8 cellular contexts compared by ENCODE assay signal in the genomic region with DNA sequence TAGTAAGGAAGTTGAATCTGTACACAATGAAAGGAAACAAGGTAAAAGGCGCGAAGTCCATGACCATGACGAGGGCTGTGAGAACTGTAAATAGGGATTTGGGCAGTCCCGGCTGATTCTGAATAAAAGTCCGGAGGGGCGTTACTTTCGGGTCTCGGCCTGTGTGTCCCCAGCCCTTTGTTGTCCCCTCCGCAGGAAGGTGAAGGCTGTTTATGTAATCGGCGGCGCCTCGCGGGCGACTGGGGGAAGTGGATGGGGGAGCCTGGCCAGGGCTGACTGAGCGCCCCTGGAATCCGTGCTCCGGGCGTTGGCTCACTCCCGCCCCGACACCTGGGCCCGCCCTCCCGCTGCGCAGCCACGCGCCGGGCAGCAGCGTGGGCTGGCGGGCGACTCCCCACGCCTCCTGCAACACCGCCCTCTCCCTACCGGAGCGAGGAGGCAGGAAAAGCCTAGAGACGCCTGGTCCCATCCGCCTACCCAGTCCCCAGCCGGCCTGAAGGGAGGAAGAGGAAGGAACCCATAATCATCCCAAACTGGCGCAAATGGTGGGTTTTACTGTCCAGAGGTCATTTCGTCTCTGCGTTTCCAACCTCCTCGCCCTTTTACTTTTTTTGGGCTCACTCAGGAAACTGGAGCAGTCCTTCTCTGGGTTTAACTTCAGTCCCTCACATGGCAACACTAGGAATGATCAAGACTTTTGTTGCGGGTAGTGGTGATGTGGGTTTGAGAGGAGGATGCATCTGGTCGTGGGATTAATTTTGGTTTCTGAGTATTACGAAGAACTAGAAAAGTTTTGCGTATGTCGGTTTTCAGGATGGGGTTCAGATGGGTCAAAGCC. TPM values are rescaled to one million over a fixed set of nuclear protein-coding genes. Genes with fewer than 3 reads are reported as not detected.
DNase-seq lines count a peak whose midpoint lies in the region; ATAC-seq and TF ChIP-seq lines count a peak whose summit lies in the region.

No MANE protein-coding gene starts in this region.

- no peak for ATAC-seq in HG02759 (IDR thresholded peaks at IDR 0.05; ENCODE audit: unreplicated experiment)
- no peak for ATAC-seq in HG03354 (IDR thresholded peaks at IDR 0.05; ENCODE audit: poor library complexity, severe bottlenecking, unreplicated experiment)

- no peak overlapping the region for H3K9ac ChIP-seq in parathyroid adenoma

- H2AFZ ChIP-seq in parathyroid adenoma = peak overlapping the region; percentile 45

- no peaks in the 10 kb centered on the region for H3K27me3 ChIP-seq in parathyroid adenoma (ENCODE audit: control insufficient read depth, insufficient read depth, low read length)

- no peak overlapping the region for H3K27ac ChIP-seq in parathyroid adenoma

- H3K4me1 ChIP-seq in parathyroid adenoma = peaks cover 8% of the 10 kb centered on the region

- no peaks in the 10 kb centered on the region for H3K79me2 ChIP-seq in parathyroid adenoma

- TF ChIP-seq CTCF in fibroblast of villous mesenchyme (IDR thresholded peaks at IDR 0.05; ENCODE audit: insufficient read depth, low read depth, low read length) (no peak), parathyroid adenoma (IDR thresholded peaks at IDR 0.05) (no peak)

- H3K36me3 ChIP-seq in parathyroid adenoma (ENCODE audit: control insufficient read depth, insufficient read depth, low read length) = no peaks in the 10 kb centered on the region

- no peaks in the 10 kb centered on the region for H3K9me3 ChIP-seq in parathyroid adenoma (ENCODE audit: control insufficient read depth, low read length)

- peak; percentile 61 for DNase-seq in activated CD8-positive, alpha-beta memory T cell treated with anti-CD3 and anti-CD28 coated beads for 24 hours
- DNase-seq in activated CD8-positive, alpha-beta memory T cell treated with anti-CD3 and anti-CD28 coated beads, Interleukin-2, amount 50 U/mL, for 48 hours = no peak
- peak; percentile 14 for DNase-seq in activated CD4-positive, alpha-beta T cell treated with anti-CD3 and anti-CD28 coated beads, Interleukin-2, amount 50 U/mL, for 1 hour
- DNase-seq in fibroblast of villous mesenchyme (ENCODE audit: low read depth) = no peak
- DNase-seq in AML-193 (lab: John Stamatoyannopoulos, UW) = no peak

- H3K4me3 ChIP-seq in fibroblast of villous mesenchyme (ENCODE audit: low read depth, low read length) (peak overlapping the region; percentile 31), parathyroid adenoma (ENCODE audit: low read depth, low read length) (peak overlapping the region; percentile 49)

- H3K4me2 ChIP-seq in parathyroid adenoma (ENCODE audit: low read length) = peak overlapping the region; percentile 94

RNA-seq across cellular contexts. Expression of gene TRIM31, which starts 12.1 kb away (rescaled TPM):
- not detected in 2 replicates for total RNA-seq in fibroblast of villous mesenchyme

RNA-seq across cellular contexts. Expression of gene RNF39, which starts 25.2 kb away (rescaled TPM):
- not detected in 2 replicates for total RNA-seq in fibroblast of villous mesenchyme

RNA-seq across cellular contexts. Expression of gene PPP1R11, which starts 33.8 kb away (rescaled TPM):
- 23.7 and 33.2 TPM in 2 replicates for total RNA-seq in fibroblast of villous mesenchyme

RNA-seq across cellular contexts. Expression of gene TRIM40, which starts 35.1 kb away (rescaled TPM):
- total RNA-seq in fibroblast of villous mesenchyme = not detected in 2 replicates

RNA-seq across cellular contexts. Expression of gene POLR1H, which starts 39.7 kb away (rescaled TPM):
- 20.0 and 20.3 TPM in 2 replicates for total RNA-seq in fibroblast of villous mesenchyme

Comparison
In these comparisons a context has a peak if more than half of its experiments do, and no peak if none do; other contexts are left out.
1. DNase-seq: peak in activated CD8-positive, alpha-beta memory T cell treated with anti-CD3 and anti-CD28 coated beads for 24 hours (single experiment) and activated CD4-positive, alpha-beta T cell treated with anti-CD3 and anti-CD28 coated beads, Interleukin-2, amount 50 U/mL, for 1 hour (single experiment); none in activated CD8-positive, alpha-beta memory T cell treated with anti-CD3 and anti-CD28 coated beads, Interleukin-2, amount 50 U/mL, for 48 hours (single experiment), fibroblast of villous mesenchyme (single experiment) and AML-193 (0 of 2).